ENCODE assay signal across 1 cellular context in genomic region chr17:42682400-42683384, GRCh38.
A peak's percentile ranks its signal among the peaks of the same experiment; 100 is the strongest.
TF ChIP-seq lines count a peak whose summit lies in the region.

CNTNAP1 (plus strand) TSS chr17:42682531; CDS start chr17:42682830, 299 bp downstream.

TF ChIP-seq in HCT116, 20 proteins besides CTCF, POLR2A, EP300 and RAD21 (continued from another document):
- TF ChIP-seq, protein P1, sequence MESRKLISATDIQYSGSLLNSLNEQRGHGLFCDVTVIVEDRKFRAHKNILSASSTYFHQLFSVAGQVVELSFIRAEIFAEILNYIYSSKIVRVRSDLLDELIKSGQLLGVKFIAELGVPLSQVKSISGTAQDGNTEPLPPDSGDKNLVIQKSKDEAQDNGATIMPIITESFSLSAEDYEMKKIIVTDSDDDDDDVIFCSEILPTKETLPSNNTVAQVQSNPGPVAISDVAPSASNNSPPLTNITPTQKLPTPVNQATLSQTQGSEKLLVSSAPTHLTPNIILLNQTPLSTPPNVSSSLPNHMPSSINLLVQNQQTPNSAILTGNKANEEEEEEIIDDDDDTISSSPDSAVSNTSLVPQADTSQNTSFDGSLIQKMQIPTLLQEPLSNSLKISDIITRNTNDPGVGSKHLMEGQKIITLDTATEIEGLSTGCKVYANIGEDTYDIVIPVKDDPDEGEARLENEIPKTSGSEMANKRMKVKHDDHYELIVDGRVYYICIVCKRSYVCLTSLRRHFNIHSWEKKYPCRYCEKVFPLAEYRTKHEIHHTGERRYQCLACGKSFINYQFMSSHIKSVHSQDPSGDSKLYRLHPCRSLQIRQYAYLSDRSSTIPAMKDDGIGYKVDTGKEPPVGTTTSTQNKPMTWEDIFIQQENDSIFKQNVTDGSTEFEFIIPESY (IDR thresholded peaks at IDR 0.05; ENCODE audit: extremely low read depth, insufficient replicate concordance, low read length): no peak
- TF ChIP-seq, protein P2, sequence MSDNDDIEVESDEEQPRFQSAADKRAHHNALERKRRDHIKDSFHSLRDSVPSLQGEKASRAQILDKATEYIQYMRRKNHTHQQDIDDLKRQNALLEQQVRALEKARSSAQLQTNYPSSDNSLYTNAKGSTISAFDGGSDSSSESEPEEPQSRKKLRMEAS (IDR thresholded peaks at IDR 0.05): 0 out of 2 replicates have a peak, but pooled peaks have one; percentile 43
